28 cellular contexts compared by ENCODE assay signal in the genomic region with DNA sequence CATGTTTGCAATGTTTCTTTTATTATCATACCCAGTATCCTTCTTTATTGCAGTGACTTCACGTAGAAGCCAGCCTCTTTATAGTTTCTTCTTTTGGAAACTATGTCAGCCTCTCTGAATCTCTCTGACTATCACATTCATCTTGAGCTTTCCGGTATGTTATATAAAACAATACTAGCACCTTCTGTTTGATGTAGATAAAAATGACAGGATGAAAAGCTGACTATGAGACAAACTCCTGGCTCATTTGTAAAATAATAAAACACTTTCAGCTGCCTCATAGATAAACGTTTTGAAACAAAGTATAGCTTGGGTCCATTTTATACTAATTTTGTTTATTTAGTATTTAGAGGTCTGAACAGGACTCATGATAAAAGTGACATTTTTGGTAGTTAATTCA.
"Had no signal": no experiment of that assay in that cellular context is flagged by ENCODE, and none has a peak within 500 bp of the region (broad histone marks: within the 10 kb centered on the region; RNA-seq: fewer than 3 reads in every experiment).

No MANE protein-coding gene starts in this region.

- H3K4me2 ChIP-seq: hepatocyte, smooth muscle cell had no signal

- H3K27me3 ChIP-seq: hepatocyte, pancreas, right atrium auricular region, right lobe of liver, stomach, testis, thyroid gland, transverse colon, upper lobe of left lung, vagina had no signal

- H3K4me1 Mint-ChIP-seq: naive thymus-derived CD8-positive, alpha-beta T cell; nephron; neural crest cell; stimulated activated naive B cell treated with anti-CD40 and anti-IgM and Interleukin-4, amounts not matched to agents 10 μg/mL and 1 μg/mL and 100 μg/mL, for 72 hours had no signal

- H3K27me3 Mint-ChIP-seq: naive thymus-derived CD8-positive, alpha-beta T cell; stimulated activated naive B cell treated with anti-CD40 and anti-IgM and Interleukin-4, amounts not matched to agents 10 μg/mL and 1 μg/mL and 100 μg/mL, for 72 hours had no signal

- H3K27ac ChIP-seq: hepatocyte, lower lobe of right lung, pancreas, psoas muscle, right atrium auricular region, right lobe of liver, stomach, testis, thyroid gland, transverse colon, upper lobe of left lung, vagina had no signal

- H3K4me3 ChIP-seq: hepatocyte, lower lobe of right lung, pancreas, psoas muscle, right atrium auricular region, right lobe of liver, smooth muscle cell, stomach, testis, thyroid gland, transverse colon, upper lobe of left lung, vagina had no signal

- H3K4me1 ChIP-seq: lower lobe of right lung, pancreas, psoas muscle, right atrium auricular region, right lobe of liver, stomach, testis, thyroid gland, upper lobe of left lung, vagina had no signal

- H3K9me3 ChIP-seq: lower lobe of right lung, pancreas, right lobe of liver, testis, thyroid gland, vagina had no signal

- DNase-seq: kidney glomerular epithelial cell; left cardiac atrium; lower lobe of right lung; mammary epithelial cell; mesenchymal stem cell; naive thymus-derived CD8-positive, alpha-beta T cell; nucleus accumbens; pancreas; psoas muscle; right lobe of liver; stimulated activated CD4-positive, alpha-beta T cell treated with anti-CD3 and anti-CD28 coated beads, Interleukin-1b, Interleukin-23, amount 100 ng/mL, for 48 hours; stimulated activated CD4-positive, alpha-beta T cell treated with anti-CD3 and anti-CD28 coated beads, Interleukin-2, amount 100 ng/mL, for 48 hours; stimulated activated CD4-positive, alpha-beta T cell treated with anti-CD3 and anti-CD28 coated beads, Interleukin-4, amount 100 ng/mL, for 4 hours; stimulated activated CD8-positive, alpha-beta memory T cell treated with anti-CD3 and anti-CD28 coated beads, Interleukin-4, amount 100 ng/mL, for 48 hours; stimulated activated naive B cell treated with anti-CD40 and anti-IgM and Interleukin-4, amounts not matched to agents 10 μg/mL and 1 μg/mL and 100 μg/mL, for 72 hours; stimulated activated naive CD8-positive, alpha-beta T cell treated with anti-CD3 and anti-CD28 coated beads, Interleukin-15, Interleukin-2, amounts not matched to agents 100 U/mL and 50 U/mL, for 24 hours; stomach; testis; thyroid gland; transverse colon; upper lobe of left lung had no signal

- H2AFZ ChIP-seq: hepatocyte had no signal

- ATAC-seq: left cardiac atrium; left lobe of liver; lower lobe of right lung; naive thymus-derived CD8-positive, alpha-beta T cell; pancreas; psoas muscle; right lobe of liver; stimulated activated naive B cell treated with anti-CD40 and anti-IgM and Interleukin-4, amounts not matched to agents 10 μg/mL and 1 μg/mL and 100 μg/mL, for 72 hours; stimulated activated naive CD8-positive, alpha-beta T cell treated with anti-CD3 and anti-CD28 coated beads, Interleukin-15, Interleukin-2, amounts not matched to agents 100 U/mL and 50 U/mL, for 24 hours had no signal

- H3K27ac Mint-ChIP-seq: naive thymus-derived CD8-positive, alpha-beta T cell; nephron; stimulated activated naive B cell treated with anti-CD40 and anti-IgM and Interleukin-4, amounts not matched to agents 10 μg/mL and 1 μg/mL and 100 μg/mL, for 72 hours had no signal

- H3K36me3 Mint-ChIP-seq: naive thymus-derived CD8-positive, alpha-beta T cell; stimulated activated naive B cell treated with anti-CD40 and anti-IgM and Interleukin-4, amounts not matched to agents 10 μg/mL and 1 μg/mL and 100 μg/mL, for 72 hours had no signal

- H3K79me2 ChIP-seq: hepatocyte had no signal

- H3K36me3 ChIP-seq: lower lobe of right lung, pancreas, right atrium auricular region, right lobe of liver, stomach, thyroid gland, transverse colon, upper lobe of left lung, vagina had no signal

- H3K4me3 Mint-ChIP-seq: naive thymus-derived CD8-positive, alpha-beta T cell; nephron; neural crest cell; stimulated activated naive B cell treated with anti-CD40 and anti-IgM and Interleukin-4, amounts not matched to agents 10 μg/mL and 1 μg/mL and 100 μg/mL, for 72 hours had no signal
